ENCODE assay signal across 16 cellular contexts in the genomic region with DNA sequence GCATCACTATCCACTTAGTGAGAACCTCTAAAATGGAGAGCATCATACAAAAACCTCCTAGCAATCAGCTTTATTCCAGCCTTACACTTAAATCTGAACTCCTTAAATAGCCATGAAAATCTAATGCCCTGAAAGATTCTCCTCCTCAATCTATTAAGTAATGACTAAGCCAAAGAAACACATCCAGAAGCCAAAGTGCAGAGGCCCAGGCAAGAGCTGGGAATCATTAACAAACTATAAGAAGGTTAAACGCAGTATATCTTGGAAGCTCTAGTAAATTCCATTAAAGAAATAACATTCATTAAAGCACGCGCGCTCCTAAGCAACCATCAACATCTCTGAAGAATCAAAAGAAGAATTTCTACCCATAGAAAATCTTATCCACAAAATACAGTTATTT. TPM values are rescaled to one million over a fixed set of nuclear protein-coding genes. Genes with fewer than 3 reads are reported as not detected.
A peak's percentile ranks its signal among the peaks of the same experiment; 100 is the strongest.
DNase-seq lines count a peak whose midpoint lies in the region; ATAC-seq, FAIRE-seq and TF ChIP-seq lines count a peak whose summit lies in the region.
"Had no signal": no experiment of that assay in that cellular context is flagged by ENCODE, and none has a peak within 500 bp of the region (broad histone marks: within the 10 kb centered on the region; RNA-seq: fewer than 3 reads in every experiment).

No MANE protein-coding gene starts in this region.

- no peak overlapping the region for H3K4me3 ChIP-seq in endodermal cell (ENCODE audit: low read length)
- H3K4me3 ChIP-seq in mucosa of descending colon, result no peak overlapping the region
- H3K4me3 ChIP-seq: uterus had no signal

- H3K4me1 Mint-ChIP-seq in Calu3 (ENCODE audit: low read depth, unreplicated experiment) (peaks cover 99% of the 10 kb centered on the region), endodermal cell (peaks cover 29% of the 10 kb centered on the region)

- H3K36me3 ChIP-seq in endodermal cell (ENCODE audit: control insufficient read depth, insufficient read depth, low read length), result no peaks in the 10 kb centered on the region
- H3K36me3 ChIP-seq in mucosa of descending colon (ENCODE audit: low read depth), result no peaks in the 10 kb centered on the region
- H3K36me3 ChIP-seq: uterus had no signal

- peaks cover 7% of the 10 kb centered on the region for H3K4me1 ChIP-seq in endodermal cell (ENCODE audit: control insufficient read depth, insufficient read depth, low read length)
- H3K4me1 ChIP-seq in mucosa of descending colon (ENCODE audit: low read depth), result peaks cover 3% of the 10 kb centered on the region

- peak overlapping the region; percentile 60 for H3K4me3 Mint-ChIP-seq in Calu3 (ENCODE audit: low read depth, unreplicated experiment)
- H3K4me3 Mint-ChIP-seq in endodermal cell, result no peak overlapping the region

- 91 to 94% methylated on average over 4 of the region's 4 CpGs for WGBS in endodermal cell (ENCODE audit: insufficient coverage in 1 of 2, insufficient read length in 1 of 2), 2 experiments

- no peak overlapping the region for H3K9ac ChIP-seq in endodermal cell (ENCODE audit: extremely low read depth, low read length, poor library complexity, severe bottlenecking)

- DNase-seq in Calu3 (no peak), M059J (ENCODE audit: low read depth) (peak; percentile 51), endodermal cell (no peak), mucosa of descending colon (no peak), posterior vena cava (ENCODE audit: low spot score) (no peak), D721Med (ENCODE audit: insufficient read length, low spot score) (no peak), globus pallidus (ENCODE audit: low spot score) (no peak)
- DNase-seq: activated CD8-positive, alpha-beta memory T cell treated with anti-CD3 and anti-CD28 coated beads for 24 hours; activated gamma-delta T cell treated with Interleukin-2 at 50 U/mL for 16 hours; AML-193; DMS153; NCI-H1417 treated with DMSO at 0.1 percent for 48 hours; NCI-H446 treated with DMSO at 0.1 percent for 48 hours; stimulated activated naive CD8-positive, alpha-beta T cell treated with anti-CD3 and anti-CD28 coated beads, Interleukin-15, Interleukin-2, amounts not matched to agents 100 U/mL and 50 U/mL, for 24 hours; uterus had no signal

- H3K36me3 Mint-ChIP-seq in Calu3 (ENCODE audit: insufficient read depth, unreplicated experiment) (peaks cover 43% of the 10 kb centered on the region), endodermal cell (ENCODE audit: low read depth) (no peaks in the 10 kb centered on the region)

- BruUV-seq in Calu3 (replicated peaks; lab: Mats Ljungman, UMichigan), result no TSS peak

- ATAC-seq in mucosa of descending colon, result peak; percentile 38
- ATAC-seq in HG03108 (IDR thresholded peaks at IDR 0.05; ENCODE audit: unreplicated experiment), result no peak
- ATAC-seq: stimulated activated naive CD8-positive, alpha-beta T cell treated with anti-CD3 and anti-CD28 coated beads, Interleukin-15, Interleukin-2, amounts not matched to agents 100 U/mL and 50 U/mL, for 24 hours had no signal

- peak overlapping the region; percentile 88 for H3K27ac Mint-ChIP-seq in Calu3 (ENCODE audit: unreplicated experiment)
- H3K27ac Mint-ChIP-seq in endodermal cell, result peak overlapping the region; percentile 9

- CTCF ChIA-PET in Calu3 (lab: Charles Lee), result interaction anchor here (0.9 to 3.1 kb wide), 9 partner anchors 9 to 75 kb away, joined by 4 to 35 read pairs (median 6); a partner anchor contains a TSS

- H3K27me3 ChIP-seq in endodermal cell (ENCODE audit: control insufficient read depth, insufficient read depth, low read length, poor library complexity, severe bottlenecking), result peaks cover 20% of the 10 kb centered on the region
- H3K27me3 ChIP-seq: uterus had no signal

- no peak for FAIRE-seq in D721Med (lab: Jason Lieb, UNC)

- H3K9me3 Mint-ChIP-seq in Calu3 (ENCODE audit: low read depth, unreplicated experiment), result no peaks in the 10 kb centered on the region
- H3K9me3 Mint-ChIP-seq in endodermal cell, result no peaks in the 10 kb centered on the region

- intact Hi-C loops in Calu3 (cut with micrococcal nuclease; ENCODE audit: unreplicated experiment), result loop anchor here (2.0 to 10.0 kb wide), 4 partner anchors 29 to 667 kb away; a partner anchor contains a TSS
- intact Hi-C loops in mucosa of descending colon (cut with DNase I, micrococcal nuclease), result no loop called here
- intact Hi-C loops in posterior vena cava (cut with DNase I), result no loop called here

- H3K9me3 ChIP-seq in endodermal cell (ENCODE audit: control insufficient read depth, low read length) (no peaks in the 10 kb centered on the region), mucosa of descending colon (no peaks in the 10 kb centered on the region)
- H3K9me3 ChIP-seq: uterus had no signal

- no peak overlapping the region for H3K27ac ChIP-seq in endodermal cell (ENCODE audit: low read depth, low read length)

- TF ChIP-seq CTCF in Calu3 (IDR thresholded peaks at IDR 0.05; ENCODE audit: unreplicated experiment) (no peak), endodermal cell (conservative IDR thresholded peaks at IDR 0.05) (no peak), mucosa of descending colon (IDR thresholded peaks at IDR 0.05) (no peak), D721Med (IDR thresholded peaks at IDR 0.05; ENCODE audit: insufficient read depth, missing control alignments) (no peak)

- H3K27me3 Mint-ChIP-seq in Calu3 (ENCODE audit: unreplicated experiment) (no peaks in the 10 kb centered on the region), endodermal cell (ENCODE audit: insufficient read depth) (peaks cover 36% of the 10 kb centered on the region)

RNA-seq across cellular contexts. Expression of a gene that starts 29.5 kb away (rescaled TPM):
- 11.9 and 12.6 TPM in 2 replicates for total RNA-seq in Calu3 (2022)
- total RNA-seq in M059J (2014; rRNA removed; shearing (Covaris generic)), result 28.3 and 35.0 TPM in 2 replicates
- total RNA-seq in endodermal cell, result 1 to 10 TPM; 5.7 to 6.9 TPM
- 4.1 TPM for polyA plus RNA-seq in endodermal cell (2013, experiment 1 of 2)
- 4.2 TPM for polyA plus RNA-seq in endodermal cell (2013, experiment 2 of 2)
- total RNA-seq in mucosa of descending colon, result 1 to 10 TPM; 1.9 to 4.0 (median 2.7) TPM
- total RNA-seq in posterior vena cava, result 1 to 10 TPM; 5.2 to 6.3 TPM
